In genomic region chr13:75947448-75947847, GRCh38 we compare ENCODE assay signal across 20 cellular contexts.
"Had no signal": no experiment of that assay in that cellular context is flagged by ENCODE, and none has a peak within 500 bp of the region (broad histone marks: within the 10 kb centered on the region; RNA-seq: fewer than 3 reads in every experiment).

No MANE protein-coding gene starts in this region.

- H3K36me3 ChIP-seq: neutrophil, right lobe of liver, spleen, thoracic aorta, transverse colon had no signal

- DNase-seq: effector CD8-positive, alpha-beta T cell; foreskin keratinocyte; kidney; left colon; mesendoderm; naive thymus-derived CD4-positive, alpha-beta T cell; psoas muscle; retina; right lobe of liver; spleen; stimulated activated CD4-positive, alpha-beta T cell treated with anti-CD3 and anti-CD28 coated beads, Interleukin-15, amount 100 ng/mL, for 24 hours; stimulated activated CD4-positive, alpha-beta T cell treated with anti-CD3 and anti-CD28 coated beads, Interleukin-1b, Interleukin-23, amount 100 ng/mL, for 48 hours; stimulated activated CD4-positive, alpha-beta T cell treated with anti-CD3 and anti-CD28 coated beads, Interleukin-4, amount 100 ng/mL, for 24 hours; stimulated activated naive B cell treated with anti-CD40 and anti-IgM and Interleukin-4, amounts not matched to agents 10 μg/mL and 1 μg/mL and 100 μg/mL, for 72 hours; stimulated activated naive CD8-positive, alpha-beta T cell treated with anti-CD3 and anti-CD28 coated beads, Interleukin-15, amount 100 ng/mL, for 72 hours; transverse colon had no signal

- H3K9me3 Mint-ChIP-seq: stimulated activated naive CD8-positive, alpha-beta T cell treated with anti-CD3 and anti-CD28 coated beads, Interleukin-15, amount 100 ng/mL, for 72 hours had no signal

- H3K4me1 Mint-ChIP-seq: naive thymus-derived CD4-positive, alpha-beta T cell; stimulated activated naive B cell treated with anti-CD40 and anti-IgM and Interleukin-4, amounts not matched to agents 10 μg/mL and 1 μg/mL and 100 μg/mL, for 72 hours; stimulated activated naive CD8-positive, alpha-beta T cell treated with anti-CD3 and anti-CD28 coated beads, Interleukin-15, amount 100 ng/mL, for 72 hours had no signal

- H3K27ac ChIP-seq: coronary artery, foreskin keratinocyte, hepatocyte, neutrophil, psoas muscle, right lobe of liver, spleen, thoracic aorta, transverse colon had no signal

- H3K36me3 Mint-ChIP-seq: naive thymus-derived CD4-positive, alpha-beta T cell; stimulated activated naive B cell treated with anti-CD40 and anti-IgM and Interleukin-4, amounts not matched to agents 10 μg/mL and 1 μg/mL and 100 μg/mL, for 72 hours had no signal

- ATAC-seq: foreskin keratinocyte; left colon; naive thymus-derived CD4-positive, alpha-beta T cell; right lobe of liver; stimulated activated naive B cell treated with anti-CD40 and anti-IgM and Interleukin-4, amounts not matched to agents 10 μg/mL and 1 μg/mL and 100 μg/mL, for 72 hours; stimulated activated naive CD8-positive, alpha-beta T cell treated with anti-CD3 and anti-CD28 coated beads, Interleukin-15, amount 100 ng/mL, for 72 hours had no signal

- H3K4me3 Mint-ChIP-seq: naive thymus-derived CD4-positive, alpha-beta T cell; stimulated activated naive B cell treated with anti-CD40 and anti-IgM and Interleukin-4, amounts not matched to agents 10 μg/mL and 1 μg/mL and 100 μg/mL, for 72 hours; stimulated activated naive CD8-positive, alpha-beta T cell treated with anti-CD3 and anti-CD28 coated beads, Interleukin-15, amount 100 ng/mL, for 72 hours had no signal

- H3K27ac Mint-ChIP-seq: naive thymus-derived CD4-positive, alpha-beta T cell; stimulated activated naive B cell treated with anti-CD40 and anti-IgM and Interleukin-4, amounts not matched to agents 10 μg/mL and 1 μg/mL and 100 μg/mL, for 72 hours; stimulated activated naive CD8-positive, alpha-beta T cell treated with anti-CD3 and anti-CD28 coated beads, Interleukin-15, amount 100 ng/mL, for 72 hours had no signal

- H3K27me3 ChIP-seq: foreskin keratinocyte, hepatocyte, neutrophil, right lobe of liver, spleen, transverse colon had no signal

- H3K9me3 ChIP-seq: neutrophil, psoas muscle, right lobe of liver, spleen, thoracic aorta, transverse colon had no signal

- H3K4me1 ChIP-seq: foreskin keratinocyte, psoas muscle, right lobe of liver, spleen, transverse colon had no signal

- H3K27me3 Mint-ChIP-seq: stimulated activated naive CD8-positive, alpha-beta T cell treated with anti-CD3 and anti-CD28 coated beads, Interleukin-15, amount 100 ng/mL, for 72 hours had no signal

- H3K4me3 ChIP-seq: coronary artery, hepatocyte, psoas muscle, right lobe of liver, spleen, thoracic aorta, transverse colon had no signal
